1 cellular context compared by ENCODE assay signal in the genomic region with DNA sequence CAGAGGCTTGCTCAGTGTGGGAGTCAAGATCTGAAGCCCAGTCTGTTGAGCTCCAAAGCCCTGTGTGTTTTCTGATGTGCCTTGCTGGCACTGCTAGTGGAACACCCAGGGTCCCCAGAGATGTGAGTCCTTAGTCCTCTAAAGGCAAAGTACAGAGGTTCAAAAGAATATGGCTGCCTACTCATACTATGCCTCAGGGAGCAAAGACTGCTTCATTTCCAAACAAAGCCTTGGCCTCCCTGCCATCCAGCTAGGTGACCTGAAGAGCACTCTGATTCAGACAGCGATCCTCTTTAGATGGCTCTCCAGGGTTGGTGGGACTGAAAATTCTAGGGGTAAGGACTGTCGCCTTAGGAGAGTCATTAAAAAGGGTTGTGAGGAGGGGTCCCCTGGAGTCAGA.
TF ChIP-seq lines count a peak whose summit lies in the region.

No MANE protein-coding gene starts in this region.

TF ChIP-seq in GM12878, 131 proteins besides CTCF, POLR2A, EP300 and RAD21:
- TF ChIP-seq, protein P1, sequence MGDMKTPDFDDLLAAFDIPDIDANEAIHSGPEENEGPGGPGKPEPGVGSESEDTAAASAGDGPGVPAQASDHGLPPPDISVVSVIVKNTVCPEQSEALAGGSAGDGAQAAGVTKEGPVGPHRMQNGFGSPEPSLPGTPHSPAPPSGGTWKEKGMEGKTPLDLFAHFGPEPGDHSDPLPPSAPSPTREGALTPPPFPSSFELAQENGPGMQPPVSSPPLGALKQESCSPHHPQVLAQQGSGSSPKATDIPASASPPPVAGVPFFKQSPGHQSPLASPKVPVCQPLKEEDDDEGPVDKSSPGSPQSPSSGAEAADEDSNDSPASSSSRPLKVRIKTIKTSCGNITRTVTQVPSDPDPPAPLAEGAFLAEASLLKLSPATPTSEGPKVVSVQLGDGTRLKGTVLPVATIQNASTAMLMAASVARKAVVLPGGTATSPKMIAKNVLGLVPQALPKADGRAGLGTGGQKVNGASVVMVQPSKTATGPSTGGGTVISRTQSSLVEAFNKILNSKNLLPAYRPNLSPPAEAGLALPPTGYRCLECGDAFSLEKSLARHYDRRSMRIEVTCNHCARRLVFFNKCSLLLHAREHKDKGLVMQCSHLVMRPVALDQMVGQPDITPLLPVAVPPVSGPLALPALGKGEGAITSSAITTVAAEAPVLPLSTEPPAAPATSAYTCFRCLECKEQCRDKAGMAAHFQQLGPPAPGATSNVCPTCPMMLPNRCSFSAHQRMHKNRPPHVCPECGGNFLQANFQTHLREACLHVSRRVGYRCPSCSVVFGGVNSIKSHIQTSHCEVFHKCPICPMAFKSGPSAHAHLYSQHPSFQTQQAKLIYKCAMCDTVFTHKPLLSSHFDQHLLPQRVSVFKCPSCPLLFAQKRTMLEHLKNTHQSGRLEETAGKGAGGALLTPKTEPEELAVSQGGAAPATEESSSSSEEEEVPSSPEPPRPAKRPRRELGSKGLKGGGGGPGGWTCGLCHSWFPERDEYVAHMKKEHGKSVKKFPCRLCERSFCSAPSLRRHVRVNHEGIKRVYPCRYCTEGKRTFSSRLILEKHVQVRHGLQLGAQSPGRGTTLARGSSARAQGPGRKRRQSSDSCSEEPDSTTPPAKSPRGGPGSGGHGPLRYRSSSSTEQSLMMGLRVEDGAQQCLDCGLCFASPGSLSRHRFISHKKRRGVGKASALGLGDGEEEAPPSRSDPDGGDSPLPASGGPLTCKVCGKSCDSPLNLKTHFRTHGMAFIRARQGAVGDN (IDR thresholded peaks at IDR 0.05), result no peak
- 0 out of 2 replicates have a peak, but pooled peaks have one; percentile 53 for TF ChIP-seq WRNIP1 (IDR thresholded peaks at IDR 0.05; ENCODE audit: borderline replicate concordance, low read depth, low read length)
